ENCODE assay signal across 13 cellular contexts in the genomic region with DNA sequence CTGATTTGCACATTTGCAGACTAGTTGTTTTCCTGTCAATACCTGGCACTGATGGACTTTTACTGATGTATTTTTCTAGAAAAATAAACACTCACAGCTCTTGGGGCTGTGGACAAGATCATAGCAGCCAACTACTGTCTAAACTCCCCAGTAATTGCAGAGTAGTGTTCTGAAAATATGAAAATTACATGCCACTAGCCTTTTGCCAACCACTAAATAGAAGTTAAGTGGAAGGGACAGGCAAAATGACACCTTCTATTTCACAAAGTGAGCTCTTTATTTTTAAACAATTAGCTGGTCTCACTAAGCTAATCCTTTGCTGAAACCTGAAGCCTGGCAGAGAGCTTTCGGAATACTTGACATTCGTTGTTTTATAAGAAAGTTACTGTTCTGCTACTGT.
DNase-seq lines count a peak whose midpoint lies in the region; ATAC-seq and TF ChIP-seq lines count a peak whose summit lies in the region.
"Had no signal": no experiment of that assay in that cellular context is flagged by ENCODE, and none has a peak within 500 bp of the region (broad histone marks: within the 10 kb centered on the region; RNA-seq: fewer than 3 reads in every experiment).

No MANE protein-coding gene starts in this region.

- H3K4me1 ChIP-seq in GM23338 (ENCODE audit: insufficient read depth) (peaks cover 7% of the 10 kb centered on the region; the same call in 1 of the 2 replicates), OCI-LY1 (ENCODE audit: insufficient read depth, low read length, severe bottlenecking) (peaks cover 25% of the 10 kb centered on the region)
- H3K4me1 ChIP-seq in effector memory CD4-positive, alpha-beta T cell (ENCODE audit: control insufficient read depth, insufficient read depth, low read length, poor library complexity, severe bottlenecking), result no peaks in the 10 kb centered on the region
- H3K4me1 ChIP-seq: BLaER1 had no signal

- H3F3A ChIP-seq in GM23338 (replicated peaks; ENCODE audit: low read depth) (no peaks in the 10 kb centered on the region), OCI-LY1 (ENCODE audit: insufficient read depth, low read length) (no peaks in the 10 kb centered on the region)

- H3K27me3 Mint-ChIP-seq in GM23338 (ENCODE audit: insufficient read depth, low read depth, poor library complexity), result peaks cover 1% of the 10 kb centered on the region
- H3K27me3 Mint-ChIP-seq in nephron (ENCODE audit: low read depth), result peaks cover 4% of the 10 kb centered on the region
- H3K27me3 Mint-ChIP-seq: CD4-positive, CD25-positive, alpha-beta regulatory T cell had no signal

- H3K4me2 ChIP-seq in GM23338 (0 out of 2 replicates have a peak overlapping the region, but pooled peaks have one; percentile 29), OCI-LY1 (ENCODE audit: low read length) (no peak overlapping the region)
- H3K4me2 ChIP-seq: BLaER1 had no signal

- no peaks in the 10 kb centered on the region for H3K9me3 ChIP-seq in OCI-LY1 (ENCODE audit: low read length)
- no peaks in the 10 kb centered on the region for H3K9me3 ChIP-seq in effector memory CD4-positive, alpha-beta T cell (ENCODE audit: control insufficient read depth, low read length)

- H3K4me3 ChIP-seq in GM23338 (no peak overlapping the region), OCI-LY1 (ENCODE audit: low read depth, low read length, poor library complexity, severe bottlenecking) (no peak overlapping the region)
- no peak overlapping the region for H3K4me3 ChIP-seq in effector memory CD4-positive, alpha-beta T cell (ENCODE audit: insufficient read depth, low read depth, low read length, poor library complexity, severe bottlenecking)
- H3K4me3 ChIP-seq: BLaER1 had no signal

- H3K27ac ChIP-seq in GM23338 (ENCODE audit: low read depth), result no peak overlapping the region
- H3K27ac ChIP-seq in OCI-LY1 (ENCODE audit: low read depth, low read length, poor library complexity, severe bottlenecking), result peak overlapping the region; percentile 50
- no peak overlapping the region for H3K27ac ChIP-seq in effector memory CD4-positive, alpha-beta T cell (ENCODE audit: insufficient read depth, low read length, poor library complexity, severe bottlenecking)
- H3K27ac ChIP-seq: BLaER1 had no signal

- no peak overlapping the region for H3K27ac Mint-ChIP-seq in GM23338
- H3K27ac Mint-ChIP-seq in nephron, result peak overlapping the region; percentile 12 to 49 (median 25)
- H3K27ac Mint-ChIP-seq: CD4-positive, CD25-positive, alpha-beta regulatory T cell had no signal

- H3K4me3 Mint-ChIP-seq in GM23338, result no peak overlapping the region
- H3K4me3 Mint-ChIP-seq in nephron, result no peak overlapping the region
- H3K4me3 Mint-ChIP-seq: CD4-positive, CD25-positive, alpha-beta regulatory T cell had no signal

- H3K27me3 ChIP-seq in GM23338 (ENCODE audit: insufficient read depth) (no peaks in the 10 kb centered on the region), OCI-LY1 (ENCODE audit: insufficient read depth, low read length) (no peaks in the 10 kb centered on the region)
- H3K27me3 ChIP-seq in effector memory CD4-positive, alpha-beta T cell (replicated peaks; ENCODE audit: control insufficient read depth, insufficient read depth, low read length, poor library complexity, severe bottlenecking), result no peaks in the 10 kb centered on the region
- H3K27me3 ChIP-seq: BLaER1 had no signal

- H3K79me2 ChIP-seq in GM23338 (replicated peaks; ENCODE audit: insufficient read depth) (no peaks in the 10 kb centered on the region), OCI-LY1 (ENCODE audit: insufficient read depth, low read length) (no peaks in the 10 kb centered on the region)

- H3K36me3 Mint-ChIP-seq in GM23338 (ENCODE audit: low read depth) (peaks cover 12% of the 10 kb centered on the region; the same call in 2 of the 3 replicates), nephron (ENCODE audit: low read depth) (no peaks in the 10 kb centered on the region)
- H3K36me3 Mint-ChIP-seq: CD4-positive, CD25-positive, alpha-beta regulatory T cell had no signal

- DNase-seq in GM23338 (ENCODE audit: low spot score) (no peak), NCI-H1417 treated with DMSO at 0.1 percent for 48 hours (lab: John Stamatoyannopoulos, UW) (peak; percentile 5), NCI-H1048 (lab: John Stamatoyannopoulos, UW) (no peak), HuH-7 (ENCODE audit: low spot score) (no peak)
- DNase-seq in effector memory CD4-positive, alpha-beta T cell, result no peak
- DNase-seq: 8988T; AML-193; CD4-positive, CD25-positive, alpha-beta regulatory T cell; DMS53; GF-D8 had no signal

- H2AFZ ChIP-seq in GM23338, result no peak overlapping the region
- no peak overlapping the region for H2AFZ ChIP-seq in OCI-LY1 (ENCODE audit: low read length)

- H3K9me3 Mint-ChIP-seq in GM23338 (no peaks in the 10 kb centered on the region; the same call in 2 of the 3 replicates), nephron (no peaks in the 10 kb centered on the region)

- H3K9me2 ChIP-seq in GM23338 (ENCODE audit: insufficient read depth), result no peaks in the 10 kb centered on the region
- H3K9me2 ChIP-seq in OCI-LY1 (ENCODE audit: low read depth, low read length), result no peaks in the 10 kb centered on the region

- H3K9ac ChIP-seq in OCI-LY1 (ENCODE audit: low read length), result no peak overlapping the region
- H3K9ac ChIP-seq: BLaER1 had no signal

- TF ChIP-seq CTCF in GM23338 (conservative IDR thresholded peaks at IDR 0.05; ENCODE audit: low read depth in 2 of 2) (no peak), OCI-LY1 (IDR thresholded peaks at IDR 0.05; ENCODE audit: low read length) (no peak), nephron (IDR thresholded peaks at IDR 0.05; ENCODE audit: unreplicated experiment in 3 of 3) (no peak)

- H3K4me1 Mint-ChIP-seq in GM23338, result peaks cover 30% of the 10 kb centered on the region
- peaks cover 25% of the 10 kb centered on the region for H3K4me1 Mint-ChIP-seq in nephron
- H3K4me1 Mint-ChIP-seq: CD4-positive, CD25-positive, alpha-beta regulatory T cell had no signal

- no peaks in the 10 kb centered on the region for H4K20me1 ChIP-seq in GM23338 (replicated peaks; ENCODE audit: insufficient read depth)
- H4K20me1 ChIP-seq in OCI-LY1 (ENCODE audit: insufficient read depth, low read length), result no peaks in the 10 kb centered on the region
- H4K20me1 ChIP-seq: BLaER1 had no signal

- H3K36me3 ChIP-seq in GM23338 (ENCODE audit: insufficient read depth) (no peaks in the 10 kb centered on the region), OCI-LY1 (ENCODE audit: insufficient read depth, low read length) (no peaks in the 10 kb centered on the region)
- H3K36me3 ChIP-seq in effector memory CD4-positive, alpha-beta T cell (ENCODE audit: control insufficient read depth, insufficient read depth, low read length), result no peaks in the 10 kb centered on the region
- H3K36me3 ChIP-seq: BLaER1 had no signal

- no peak for ATAC-seq in GM23338

TF ChIP-seq in GM23338, 12 proteins besides CTCF, POLR2A, EP300 and RAD21 (continues in another document):
- TF ChIP-seq NANOG (IDR thresholded peaks at IDR 0.05; ENCODE audit: borderline replicate concordance), result no peak
- TF ChIP-seq ZNF331 (CRISPR knock-in tag; IDR thresholded peaks at IDR 0.05; ENCODE audit: low read depth), result no peak
- TF ChIP-seq POLR2AphosphoS5 (IDR thresholded peaks at IDR 0.05; ENCODE audit: low read depth), result no peak
- TF ChIP-seq CREB1 (CRISPR knock-in tag; IDR thresholded peaks at IDR 0.05; ENCODE audit: low read depth), result no peak
- TF ChIP-seq ZNF114 (CRISPR knock-in tag; IDR thresholded peaks at IDR 0.05), result no peak
